In the genomic region with DNA sequence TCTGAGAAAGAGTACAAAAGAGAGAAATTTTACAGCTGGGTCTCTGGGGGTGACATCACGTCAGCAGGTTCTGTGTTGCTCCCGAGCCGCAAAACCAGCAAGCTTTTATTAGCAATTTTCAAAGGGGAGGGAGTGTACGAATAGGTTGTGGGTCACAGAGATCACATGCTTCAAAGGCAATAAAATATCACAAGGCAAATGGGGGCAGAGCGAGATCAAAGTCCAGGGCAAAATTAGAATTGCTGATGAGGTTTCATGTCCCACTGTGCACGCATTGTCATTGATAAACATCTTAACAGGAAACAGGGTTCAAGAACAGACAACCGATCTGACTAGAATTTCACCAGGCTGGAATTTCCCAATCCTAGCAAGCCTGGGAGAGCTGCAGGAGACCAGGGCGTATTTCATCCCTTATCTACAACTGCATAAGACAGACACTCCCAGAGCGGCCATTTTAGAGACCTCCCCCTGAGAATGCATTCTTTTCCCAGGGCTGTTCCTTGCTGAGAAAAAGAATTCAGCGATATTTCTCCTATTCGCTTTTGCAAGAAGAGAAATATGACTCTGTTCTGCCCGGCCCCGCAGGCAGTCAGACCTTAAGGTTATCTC, we compare ENCODE assay signal across 8 cellular contexts. TPM values are rescaled to one million over a fixed set of nuclear protein-coding genes. Genes with fewer than 3 reads are reported as not detected.
"Had no signal": no experiment of that assay in that cellular context is flagged by ENCODE, and none has a peak within 500 bp of the region (broad histone marks: within the 10 kb centered on the region; RNA-seq: fewer than 3 reads in every experiment).

No MANE protein-coding gene starts in this region.

RNA-seq across cellular contexts. Expression of gene FAM209A, which starts 3.7 kb away (rescaled TPM):
- total RNA-seq: M059J, PC-9, Peyer's patch, Right ventricle myocardium inferior, SJCRH30 had no signal

RNA-seq across cellular contexts. Expression of gene FAM209B, which starts 12.2 kb away (rescaled TPM):
- total RNA-seq: HT-29, IMR-90, M059J, PC-9, Peyer's patch, Right ventricle myocardium inferior, RPMI7951, SJCRH30 had no signal
